Comparison of ENCODE assay signal across 19 cellular contexts in genomic region chr16:70644763-70645597, GRCh38. TPM values are rescaled to one million over a fixed set of nuclear protein-coding genes. Genes with fewer than 3 reads are reported as not detected.
DNase-seq lines count a peak whose midpoint lies in the region; ATAC-seq and TF ChIP-seq lines count a peak whose summit lies in the region.
"Had no signal": no experiment of that assay in that cellular context is flagged by ENCODE, and none has a peak within 500 bp of the region (broad histone marks: within the 10 kb centered on the region; RNA-seq: fewer than 3 reads in every experiment).

No MANE protein-coding gene starts in this region.

- H3K9me3 ChIP-seq in OCI-LY3 (ENCODE audit: insufficient read depth, low read length): no peaks in the 10 kb centered on the region
- no peaks in the 10 kb centered on the region for H3K9me3 ChIP-seq in adrenal gland (replicated peaks in 1 of 3)
- H3K9me3 ChIP-seq: breast epithelium, gastrocnemius medialis, right atrium auricular region, SJCRH30 had no signal

- ATAC-seq in HG03025 (IDR thresholded peaks at IDR 0.05; ENCODE audit: low FRiP score, unreplicated experiment): no peak

- peak; percentile 3 for DNase-seq in NCI-H748 (lab: John Stamatoyannopoulos, UW; ENCODE audit: unreplicated experiment)
- DNase-seq in NCI-H748 treated with DMSO at 0.1 percent for 48 hours (lab: John Stamatoyannopoulos, UW): no peak
- peak; percentile 18 for DNase-seq in GM13976 (ENCODE audit: low spot score)
- DNase-seq in mesenteric fat pad (ENCODE audit: low spot score): peak; percentile 59
- DNase-seq in NCI-H524 treated with DMSO at 0.1 percent for 48 hours (lab: John Stamatoyannopoulos, UW): no peak
- no peak for DNase-seq in adrenal gland
- DNase-seq: ACHN, gastrocnemius medialis, left cardiac atrium, NCI-H1436, NCI-H345, SJCRH30, trophoblast cell had no signal

- no peak overlapping the region for H3K4me2 ChIP-seq in OCI-LY3 (ENCODE audit: low read length)

- H3K36me3 ChIP-seq in OCI-LY3 (replicated peaks; ENCODE audit: low read depth, low read length) (no peaks in the 10 kb centered on the region), adrenal gland (replicated peaks in 1 of 2) (no peaks in the 10 kb centered on the region)
- H3K36me3 ChIP-seq: breast epithelium, gastrocnemius medialis, right atrium auricular region, SJCRH30 had no signal

- in situ Hi-C loops in GM13976 (cut with MboI; ENCODE audit: low sequenced_read_pairs, unreplicated experiment): loop anchor here (25.0 kb wide), 1 partner anchor 283 kb away; no protein-coding TSS in a partner anchor

- no peaks in the 10 kb centered on the region for H4K20me1 ChIP-seq in OCI-LY3 (ENCODE audit: insufficient read depth, low read length)

- no peaks in the 10 kb centered on the region for H3K79me2 ChIP-seq in OCI-LY3 (ENCODE audit: low read length)

- no peak for TF ChIP-seq CTCF in GM13976 (IDR thresholded peaks at IDR 0.05; ENCODE audit: borderline replicate concordance, control extremely low read depth, extremely low read depth, insufficient read depth, missing control alignments)
- 0 out of 2 replicates have a peak, but pooled peaks have one; percentile 9 for TF ChIP-seq CTCF in OCI-LY3 (IDR thresholded peaks at IDR 0.05; ENCODE audit: low read depth, low read length)
- TF ChIP-seq CTCF in adrenal gland (IDR thresholded peaks at IDR 0.05): no peak

- intact Hi-C loops in adrenal gland (cut with DNase I): loop anchor here in 1 of 2 donors (10.0 kb wide), 1 partner anchor 280 kb away; no protein-coding TSS in a partner anchor

- H3K4me1 ChIP-seq in OCI-LY3 (ENCODE audit: low read length): no peaks in the 10 kb centered on the region
- peaks cover 0 to 15% of the 10 kb centered on the region in 2 donors for H3K4me1 ChIP-seq in adrenal gland (replicated peaks in 1 of 2)
- H3K4me1 ChIP-seq: breast epithelium had no signal

- no peak for TF ChIP-seq POLR2A in adrenal gland (IDR thresholded peaks at IDR 0.05)

- H3K27me3 ChIP-seq in OCI-LY3 (ENCODE audit: low read depth, low read length): no peaks in the 10 kb centered on the region; the same call in 1 of the 2 replicates
- no peaks in the 10 kb centered on the region for H3K27me3 ChIP-seq in adrenal gland
- H3K27me3 ChIP-seq: breast epithelium, gastrocnemius medialis, right atrium auricular region, SJCRH30 had no signal

- H3K27ac ChIP-seq in OCI-LY3 (ENCODE audit: low read length): no peak overlapping the region
- no peak overlapping the region for H3K27ac ChIP-seq in adrenal gland
- H3K27ac ChIP-seq: breast epithelium, epithelial cell of prostate, right atrium auricular region had no signal

- no peak overlapping the region for H3K4me3 ChIP-seq in OCI-LY3 (ENCODE audit: low read length)
- H3K4me3 ChIP-seq in adrenal gland: no peak overlapping the region
- H3K4me3 ChIP-seq: breast epithelium, gastrocnemius medialis, right atrium auricular region, SJCRH30 had no signal

- 78 to 93% (median 88%) methylated on average over 10 of the region's 10 CpGs for WGBS in adrenal gland, 4 donors

- no peak overlapping the region for H2AFZ ChIP-seq in OCI-LY3 (ENCODE audit: low read depth, low read length)

- H3K9ac ChIP-seq in OCI-LY3 (ENCODE audit: low read length): no peak overlapping the region

RNA-seq across cellular contexts. Expression of gene IL34, which starts 1.4 kb away (rescaled TPM):
- total RNA-seq in mesenteric fat pad: 2.4 TPM
- 10 to 100 TPM; 16.8 to 62.9 (median 40.3) TPM for total RNA-seq in adrenal gland
- 10 to 100 TPM in 2 of 3 donors, 1 to 10 TPM in 1; 3.2 to 36.5 (median 35.0) TPM for polyA plus RNA-seq in adrenal gland
- total RNA-seq: T-helper 2 cell treated with Interferon-gamma antibody and Interleukin-4, amounts not matched to agents 100 ng/mL and 5 ng/mL, for 36 hours had no signal

RNA-seq across cellular contexts. Expression of gene MTSS2, which starts 40.9 kb away (rescaled TPM):
- total RNA-seq in mesenteric fat pad (50.3 TPM), adrenal gland (100 to 1,000 TPM in 1 of 8 donors, 10 to 100 TPM in 7; 60.1 to 127 (median 76.2) TPM)
- 100 to 1,000 TPM in 1 of 3 donors, 10 to 100 TPM in 2; 32.4 to 145 (median 39.2) TPM for polyA plus RNA-seq in adrenal gland

Comparison
In these comparisons a context has a peak if more than half of its experiments do, and no peak if none do; other contexts are left out.
1. DNase-seq: peak in NCI-H748 (single experiment), GM13976 (single experiment) and mesenteric fat pad (single experiment); none in NCI-H748 treated with DMSO at 0.1 percent for 48 hours (single experiment), NCI-H524 treated with DMSO at 0.1 percent for 48 hours (single experiment) and adrenal gland (0 of 7).